17 cellular contexts compared by ENCODE assay signal in genomic region chr10:123377883-123378282, GRCh38.
"Had no signal": no experiment of that assay in that cellular context is flagged by ENCODE, and none has a peak within 500 bp of the region (broad histone marks: within the 10 kb centered on the region; RNA-seq: fewer than 3 reads in every experiment).

No MANE protein-coding gene starts in this region.

- H3K27me3 Mint-ChIP-seq: activated CD4-positive, alpha-beta T cell treated with anti-CD3 and anti-CD28 coated beads, Interleukin-2, amount 10 ng/mL, durations not matched to agents 7 days and 5 days had no signal

- H3K4me1 Mint-ChIP-seq: activated CD4-positive, alpha-beta T cell treated with anti-CD3 and anti-CD28 coated beads, Interleukin-2, amount 10 ng/mL, durations not matched to agents 7 days and 5 days; activated naive CD8-positive, alpha-beta T cell treated with anti-CD3 and anti-CD28 coated beads, Interleukin-2, amount 50 U/mL, for 24 hours; natural killer cell had no signal

- H3K4me3 Mint-ChIP-seq: activated CD4-positive, alpha-beta T cell treated with anti-CD3 and anti-CD28 coated beads, Interleukin-2, amount 10 ng/mL, durations not matched to agents 7 days and 5 days; activated naive CD8-positive, alpha-beta T cell treated with anti-CD3 and anti-CD28 coated beads, Interleukin-2, amount 50 U/mL, for 24 hours; activated T-helper 1 cell treated with anti-CD3 and anti-CD28 coated beads, Interleukin-12 subunit alpha, Interleukin-12 subunit beta, Interleukin-2, Interleukin-4 antibody, amounts not matched to agents 30 ng/mL and 10 ng/mL and 1 ng/mL, durations not matched to agents 14 hours and 24 hours and 36 hours; effector memory CD8-positive, alpha-beta T cell; natural killer cell; stimulated activated naive CD8-positive, alpha-beta T cell treated with anti-CD3 and anti-CD28 coated beads, Interleukin-15, Interleukin-2, amounts not matched to agents 100 ng/mL and 50 ng/mL, for 24 hours had no signal

- H3K9me3 Mint-ChIP-seq: activated CD4-positive, alpha-beta T cell treated with anti-CD3 and anti-CD28 coated beads, Interleukin-2, amount 10 ng/mL, durations not matched to agents 7 days and 5 days; activated naive CD8-positive, alpha-beta T cell treated with anti-CD3 and anti-CD28 coated beads, Interleukin-2, amount 50 U/mL, for 24 hours; activated T-helper 1 cell treated with anti-CD3 and anti-CD28 coated beads, Interleukin-12 subunit alpha, Interleukin-12 subunit beta, Interleukin-2, Interleukin-4 antibody, amounts not matched to agents 30 ng/mL and 10 ng/mL and 1 ng/mL, durations not matched to agents 14 hours and 24 hours and 36 hours; effector memory CD8-positive, alpha-beta T cell; natural killer cell; stimulated activated naive CD8-positive, alpha-beta T cell treated with anti-CD3 and anti-CD28 coated beads, Interleukin-15, Interleukin-2, amounts not matched to agents 100 ng/mL and 50 ng/mL, for 24 hours had no signal

- H3K36me3 Mint-ChIP-seq: natural killer cell had no signal

- DNase-seq: activated CD4-positive, alpha-beta T cell treated with anti-CD3 and anti-CD28 coated beads, Interleukin-2, amount 10 ng/mL, durations not matched to agents 7 days and 5 days; activated CD8-positive, alpha-beta memory T cell treated with anti-CD3 and anti-CD28 coated beads for 24 hours; activated naive CD4-positive, alpha-beta T cell treated with Interleukin-2 at 50 U/mL for 16 hours; activated naive CD8-positive, alpha-beta T cell treated with anti-CD3 and anti-CD28 coated beads, Interleukin-2, amount 50 U/mL, for 24 hours; aorta; dermis blood vessel endothelial cell; effector memory CD8-positive, alpha-beta T cell; islet precursor cell; left ventricle myocardium inferior; mesendoderm; natural killer cell; nucleus accumbens; small intestine had no signal

- H3K27ac Mint-ChIP-seq: activated CD4-positive, alpha-beta T cell treated with anti-CD3 and anti-CD28 coated beads, Interleukin-2, amount 10 ng/mL, durations not matched to agents 7 days and 5 days; activated naive CD8-positive, alpha-beta T cell treated with anti-CD3 and anti-CD28 coated beads, Interleukin-2, amount 50 U/mL, for 24 hours; activated T-helper 1 cell treated with anti-CD3 and anti-CD28 coated beads, Interleukin-12 subunit alpha, Interleukin-12 subunit beta, Interleukin-2, Interleukin-4 antibody, amounts not matched to agents 30 ng/mL and 10 ng/mL and 1 ng/mL, durations not matched to agents 14 hours and 24 hours and 36 hours; effector memory CD8-positive, alpha-beta T cell; natural killer cell; stimulated activated naive CD8-positive, alpha-beta T cell treated with anti-CD3 and anti-CD28 coated beads, Interleukin-15, Interleukin-2, amounts not matched to agents 100 ng/mL and 50 ng/mL, for 24 hours had no signal

- H3K4me3 ChIP-seq: left ventricle myocardium inferior, right atrium auricular region, suprapubic skin had no signal
